ENCODE assay signal across 2 cellular contexts in the genomic region with DNA sequence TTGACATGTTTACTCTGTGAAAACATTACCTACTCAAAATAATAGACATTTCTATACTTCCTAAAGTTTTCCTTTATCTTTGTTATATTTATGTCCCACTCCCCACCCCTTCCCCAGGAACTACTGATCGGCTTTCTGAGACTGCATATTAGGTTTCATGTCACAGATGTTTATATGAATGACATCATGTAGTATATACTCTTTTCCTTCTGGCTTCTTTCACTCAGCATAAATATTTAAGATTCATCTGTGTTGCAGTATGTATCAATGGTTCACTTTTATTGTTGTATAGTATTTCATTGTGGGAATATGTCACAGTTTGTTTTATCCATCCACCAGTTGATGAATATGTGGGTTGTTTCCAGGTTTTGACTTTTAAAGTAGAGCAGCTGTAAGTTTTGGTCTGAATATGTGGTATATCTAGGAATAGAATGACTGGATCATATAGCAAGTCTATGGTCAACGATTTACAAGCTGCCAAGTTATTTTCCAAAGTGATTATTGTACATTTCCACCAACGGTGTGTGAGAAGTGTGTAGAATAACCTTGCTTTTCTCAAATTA.
A peak's percentile ranks its signal among the peaks of the same experiment; 100 is the strongest.
TF ChIP-seq lines count a peak whose summit lies in the region.

No MANE protein-coding gene starts in this region.

TF ChIP-seq in A549, 52 proteins besides CTCF, POLR2A, EP300 and RAD21:
- TF ChIP-seq ZC3H11A (IDR thresholded peaks at IDR 0.05) (no peak), EHMT2 (IDR thresholded peaks at IDR 0.05; ENCODE audit: low read depth) (no peak), HOXB13 (CRISPR knock-in tag; IDR thresholded peaks at IDR 0.05; ENCODE audit: low read depth) (no peak)
TF ChIP-seq in A549: peak in this region for 0.

TF ChIP-seq in HEK293, 187 proteins besides CTCF, POLR2A, EP300 and RAD21 (continues in another document):
- TF ChIP-seq PRDM6 (tag by site-specific recombination; IDR thresholded peaks at IDR 0.05) = no peak
- TF ChIP-seq PBX3 (CRISPR knock-in tag; IDR thresholded peaks at IDR 0.05) = no peak
- peak; percentile 75 for TF ChIP-seq ZNF24 (tag by site-specific recombination; IDR thresholded peaks at IDR 0.05)
- TF ChIP-seq, protein P1, sequence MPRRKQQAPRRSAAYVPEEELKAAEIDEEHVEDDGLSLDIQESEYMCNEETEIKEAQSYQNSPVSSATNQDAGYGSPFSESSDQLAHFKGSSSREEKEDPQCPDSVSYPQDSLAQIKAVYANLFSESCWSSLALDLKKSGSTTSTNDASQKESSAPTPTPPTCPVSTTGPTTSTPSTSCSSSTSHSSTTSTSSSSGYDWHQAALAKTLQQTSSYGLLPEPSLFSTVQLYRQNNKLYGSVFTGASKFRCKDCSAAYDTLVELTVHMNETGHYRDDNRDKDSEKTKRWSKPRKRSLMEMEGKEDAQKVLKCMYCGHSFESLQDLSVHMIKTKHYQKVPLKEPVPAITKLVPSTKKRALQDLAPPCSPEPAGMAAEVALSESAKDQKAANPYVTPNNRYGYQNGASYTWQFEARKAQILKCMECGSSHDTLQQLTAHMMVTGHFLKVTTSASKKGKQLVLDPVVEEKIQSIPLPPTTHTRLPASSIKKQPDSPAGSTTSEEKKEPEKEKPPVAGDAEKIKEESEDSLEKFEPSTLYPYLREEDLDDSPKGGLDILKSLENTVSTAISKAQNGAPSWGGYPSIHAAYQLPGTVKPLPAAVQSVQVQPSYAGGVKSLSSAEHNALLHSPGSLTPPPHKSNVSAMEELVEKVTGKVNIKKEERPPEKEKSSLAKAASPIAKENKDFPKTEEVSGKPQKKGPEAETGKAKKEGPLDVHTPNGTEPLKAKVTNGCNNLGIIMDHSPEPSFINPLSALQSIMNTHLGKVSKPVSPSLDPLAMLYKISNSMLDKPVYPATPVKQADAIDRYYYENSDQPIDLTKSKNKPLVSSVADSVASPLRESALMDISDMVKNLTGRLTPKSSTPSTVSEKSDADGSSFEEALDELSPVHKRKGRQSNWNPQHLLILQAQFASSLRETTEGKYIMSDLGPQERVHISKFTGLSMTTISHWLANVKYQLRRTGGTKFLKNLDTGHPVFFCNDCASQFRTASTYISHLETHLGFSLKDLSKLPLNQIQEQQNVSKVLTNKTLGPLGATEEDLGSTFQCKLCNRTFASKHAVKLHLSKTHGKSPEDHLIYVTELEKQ (tag by site-specific recombination; IDR thresholded peaks at IDR 0.05; ENCODE audit: borderline replicate concordance) = no peak
- TF ChIP-seq, protein P2, sequence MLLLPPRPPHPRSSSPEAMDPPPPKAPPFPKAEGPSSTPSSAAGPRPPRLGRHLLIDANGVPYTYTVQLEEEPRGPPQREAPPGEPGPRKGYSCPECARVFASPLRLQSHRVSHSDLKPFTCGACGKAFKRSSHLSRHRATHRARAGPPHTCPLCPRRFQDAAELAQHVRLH (tag by site-specific recombination; IDR thresholded peaks at IDR 0.05) = no peak
- no peak for TF ChIP-seq REST (tag by site-specific recombination; IDR thresholded peaks at IDR 0.05)
- TF ChIP-seq EGR2 (tag by site-specific recombination; IDR thresholded peaks at IDR 0.05; ENCODE audit: low read depth) = no peak
- TF ChIP-seq ZNF777 (tag by site-specific recombination; IDR thresholded peaks at IDR 0.05; ENCODE audit: borderline replicate concordance) = no peak
- TF ChIP-seq ZSCAN23 (tag by site-specific recombination; IDR thresholded peaks at IDR 0.05) = no peak
- peak; percentile 56; the same call in 1 of the 2 replicates for TF ChIP-seq KLF8 (tag by site-specific recombination; IDR thresholded peaks at IDR 0.05)
- peak; percentile 57; the same call in 1 of the 2 replicates for TF ChIP-seq MZF1 (tag by site-specific recombination; IDR thresholded peaks at IDR 0.05; ENCODE audit: borderline replicate concordance)
- no peak for TF ChIP-seq ZNF239 (tag by site-specific recombination; IDR thresholded peaks at IDR 0.05)
- no peak for TF ChIP-seq ZNF157 (tag by site-specific recombination; IDR thresholded peaks at IDR 0.05)
- TF ChIP-seq ZNF10 (tag by site-specific recombination; IDR thresholded peaks at IDR 0.05) = no peak
- no peak for TF ChIP-seq ZNF677 (tag by site-specific recombination; IDR thresholded peaks at IDR 0.05)
- no peak for TF ChIP-seq ZNF555 (tag by site-specific recombination; conservative IDR thresholded peaks at IDR 0.05)
- TF ChIP-seq ZNF530 (tag by site-specific recombination; IDR thresholded peaks at IDR 0.05; ENCODE audit: low read depth) = no peak
- no peak for TF ChIP-seq ZNF112 (tag by site-specific recombination; IDR thresholded peaks at IDR 0.05)
- TF ChIP-seq RBAK (tag by site-specific recombination; IDR thresholded peaks at IDR 0.05) = no peak
- TF ChIP-seq ZNF629 (tag by site-specific recombination; IDR thresholded peaks at IDR 0.05) = peak; percentile 90
- no peak for TF ChIP-seq ZNF140 (tag by site-specific recombination; IDR thresholded peaks at IDR 0.05)
- no peak for TF ChIP-seq BCL6B (tag by site-specific recombination; IDR thresholded peaks at IDR 0.05)
- TF ChIP-seq ZNF843 (tag by site-specific recombination; IDR thresholded peaks at IDR 0.05) = peak; percentile 58
- no peak for TF ChIP-seq ZNF76 (tag by site-specific recombination; IDR thresholded peaks at IDR 0.05; ENCODE audit: borderline replicate concordance, low read depth)
- no peak for TF ChIP-seq ZNF292 (tag by site-specific recombination; IDR thresholded peaks at IDR 0.05; ENCODE audit: borderline replicate concordance, low read depth)
- TF ChIP-seq ZNF521 (tag by site-specific recombination; IDR thresholded peaks at IDR 0.05) = no peak
- TF ChIP-seq ZBTB17 (tag by site-specific recombination; IDR thresholded peaks at IDR 0.05) = peak; percentile 83
- no peak for TF ChIP-seq ZFP69B (tag by site-specific recombination; IDR thresholded peaks at IDR 0.05)
- TF ChIP-seq ZNF449 (tag by site-specific recombination; IDR thresholded peaks at IDR 0.05) = no peak
- no peak for TF ChIP-seq ZSCAN4 (tag by site-specific recombination; IDR thresholded peaks at IDR 0.05)
- TF ChIP-seq, protein P3, sequence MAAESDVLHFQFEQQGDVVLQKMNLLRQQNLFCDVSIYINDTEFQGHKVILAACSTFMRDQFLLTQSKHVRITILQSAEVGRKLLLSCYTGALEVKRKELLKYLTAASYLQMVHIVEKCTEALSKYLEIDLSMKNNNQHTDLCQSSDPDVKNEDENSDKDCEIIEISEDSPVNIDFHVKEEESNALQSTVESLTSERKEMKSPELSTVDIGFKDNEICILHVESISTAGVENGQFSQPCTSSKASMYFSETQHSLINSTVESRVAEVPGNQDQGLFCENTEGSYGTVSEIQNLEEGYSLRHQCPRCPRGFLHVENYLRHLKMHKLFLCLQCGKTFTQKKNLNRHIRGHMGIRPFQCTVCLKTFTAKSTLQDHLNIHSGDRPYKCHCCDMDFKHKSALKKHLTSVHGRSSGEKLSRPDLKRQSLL (tag by site-specific recombination; IDR thresholded peaks at IDR 0.05) = no peak
- TF ChIP-seq ZFP41 (tag by site-specific recombination; IDR thresholded peaks at IDR 0.05; ENCODE audit: borderline replicate concordance) = no peak
- TF ChIP-seq ZNF639 (tag by site-specific recombination; IDR thresholded peaks at IDR 0.05) = peak; percentile 48; the same call in 1 of the 2 replicates
- no peak for TF ChIP-seq BCL11B (tag by site-specific recombination; IDR thresholded peaks at IDR 0.05; ENCODE audit: low read depth)
- no peak for TF ChIP-seq HOXA7 (CRISPR knock-in tag; IDR thresholded peaks at IDR 0.05; ENCODE audit: borderline replicate concordance)
- no peak for TF ChIP-seq ZNF311 (tag by site-specific recombination; IDR thresholded peaks at IDR 0.05; ENCODE audit: borderline replicate concordance)
